Comparison of ENCODE assay signal across 8 cellular contexts in genomic region chr14:77320238-77320935, GRCh38. TPM values are rescaled to one million over a fixed set of nuclear protein-coding genes. Genes with fewer than 3 reads are reported as not detected.
A peak's percentile ranks its signal among the peaks of the same experiment; 100 is the strongest.
DNase-seq lines count a peak whose midpoint lies in the region; ATAC-seq and TF ChIP-seq lines count a peak whose summit lies in the region.

TSS of gene POMT2 (minus strand) at chr14:77320883. CDS start at chr14:77320681, 202 bp downstream.

- ATAC-seq in GM21786 (IDR thresholded peaks at IDR 0.05; ENCODE audit: unreplicated experiment) = peak; percentile 60
- peak; percentile 69 for ATAC-seq in activated T-helper 17 cell treated with anti-CD3 and anti-CD28 coated beads, Interleukin-2, amount 50 U/mL, for 72 hours (replicated peaks)
- peak; percentile 61 to 64 for ATAC-seq in naive thymus-derived CD8-positive, alpha-beta T cell

- H4K20me1 ChIP-seq in Karpas-422 (ENCODE audit: insufficient read depth, low read depth, low read length) (no peaks in the 10 kb centered on the region), fibroblast of lung (ENCODE audit: control insufficient read depth, extremely low read depth, insufficient read depth, low read length) (no peaks in the 10 kb centered on the region)

- peak within 1 kb of the TSS; percentile 93 for H3K9ac ChIP-seq in Karpas-422 (ENCODE audit: low read length)
- H3K9ac ChIP-seq in fibroblast of lung (ENCODE audit: insufficient read depth, low read length) = peak within 1 kb of the TSS; percentile 92

- H3K27ac ChIP-seq in Karpas-422 (ENCODE audit: low read length) (peak within 1 kb of the TSS; percentile 88), fibroblast of lung (ENCODE audit: insufficient read depth, low read length) (peak within 1 kb of the TSS; percentile 95)

- H3K27me3 ChIP-seq in Karpas-422 (ENCODE audit: low read length) = no peaks in the 10 kb centered on the region
- H3K27me3 ChIP-seq in fibroblast of lung (ENCODE audit: control insufficient read depth, insufficient read depth, low read length) = no peaks in the 10 kb centered on the region

- TF ChIP-seq CTCF in fibroblast of lung (conservative IDR thresholded peaks at IDR 0.05 in 1 of 2, IDR thresholded peaks at IDR 0.05 in 1 of 2; ENCODE audit: low read depth in 1 of 2, low read length in 2 of 2) = peak in 1 of 2 donors; percentile 19

- H3K36me3 ChIP-seq in Karpas-422 (ENCODE audit: insufficient read depth, low read length) (no peaks in the 10 kb centered on the region), fibroblast of lung (ENCODE audit: control insufficient read depth, insufficient read depth, low read length) (no peaks in the 10 kb centered on the region)

- H3K4me2 ChIP-seq in Karpas-422 (ENCODE audit: low read depth, low read length, poor library complexity, severe bottlenecking) = peak within 1 kb of the TSS; percentile 86
- peak within 1 kb of the TSS; percentile 88 for H3K4me2 ChIP-seq in fibroblast of lung (ENCODE audit: extremely low read depth, insufficient read depth, low read length)

- DNase-seq in Daoy (ENCODE audit: low read depth) (peak; percentile 98), Karpas-422 (peak; percentile 98), RPMI7951 (ENCODE audit: low read depth) (peak; percentile 88), fibroblast of lung (ENCODE audit: low read depth in 2 of 2) (peak; percentile 82 to 84)
- peak; percentile 86 to 96 (median 92) for DNase-seq in naive thymus-derived CD8-positive, alpha-beta T cell
- peak; percentile 88 for DNase-seq in stimulated activated naive CD4-positive, alpha-beta T cell treated with Interleukin-2 at 50 U/mL for 16 hours (lab: John Stamatoyannopoulos, UW)

- peaks cover 33% of the 10 kb centered on the region for H3K4me1 ChIP-seq in Karpas-422 (ENCODE audit: low read length)
- no peaks in the 10 kb centered on the region for H3K4me1 ChIP-seq in fibroblast of lung (ENCODE audit: control insufficient read depth, extremely low read depth, insufficient read depth, low read length)

- H3K79me2 ChIP-seq in Karpas-422 (ENCODE audit: low read length) (peaks cover 58% of the 10 kb centered on the region), fibroblast of lung (ENCODE audit: control insufficient read depth, insufficient read depth, low read length) (peaks cover 5% of the 10 kb centered on the region)

- peak within 1 kb of the TSS; percentile 97 for H3K27ac Mint-ChIP-seq in activated T-helper 17 cell treated with anti-CD3 and anti-CD28 coated beads, Interleukin-2, amount 50 U/mL, for 72 hours
- peak within 1 kb of the TSS; percentile 97 to 100 (median 99) for H3K27ac Mint-ChIP-seq in naive thymus-derived CD8-positive, alpha-beta T cell

- H3K4me3 ChIP-seq in Karpas-422 (ENCODE audit: low read length) = peak within 1 kb of the TSS; percentile 84
- peak within 1 kb of the TSS; percentile 65 to 99 (median 82) for H3K4me3 ChIP-seq in fibroblast of lung (replicated peaks in 1 of 4; ENCODE audit: control extremely low read depth in 1 of 4, insufficient read depth in 1 of 4, low read depth in 3 of 4, low read length in 4 of 4)

- H3K4me1 Mint-ChIP-seq in activated T-helper 17 cell treated with anti-CD3 and anti-CD28 coated beads, Interleukin-2, amount 50 U/mL, for 72 hours = peaks cover 10% of the 10 kb centered on the region
- H3K4me1 Mint-ChIP-seq in naive thymus-derived CD8-positive, alpha-beta T cell = peaks cover 7 to 23% (median 18%) of the 10 kb centered on the region in 4 donors

- no peaks in the 10 kb centered on the region for H3K9me2 ChIP-seq in Karpas-422 (replicated peaks; ENCODE audit: insufficient read depth, low read length)

- H3K36me3 Mint-ChIP-seq in activated T-helper 17 cell treated with anti-CD3 and anti-CD28 coated beads, Interleukin-2, amount 50 U/mL, for 72 hours (ENCODE audit: low read depth) = no peaks in the 10 kb centered on the region
- H3K36me3 Mint-ChIP-seq in naive thymus-derived CD8-positive, alpha-beta T cell = no peaks in the 10 kb centered on the region

- no peaks in the 10 kb centered on the region for H3K9me3 Mint-ChIP-seq in activated T-helper 17 cell treated with anti-CD3 and anti-CD28 coated beads, Interleukin-2, amount 50 U/mL, for 72 hours
- H3K9me3 Mint-ChIP-seq in naive thymus-derived CD8-positive, alpha-beta T cell = no peaks in the 10 kb centered on the region

- H3K9me3 ChIP-seq in Karpas-422 (ENCODE audit: low read length) = no peaks in the 10 kb centered on the region
- no peaks in the 10 kb centered on the region for H3K9me3 ChIP-seq in fibroblast of lung (ENCODE audit: control insufficient read depth, insufficient read depth, low read depth, low read length)

- H3K27me3 Mint-ChIP-seq in activated T-helper 17 cell treated with anti-CD3 and anti-CD28 coated beads, Interleukin-2, amount 50 U/mL, for 72 hours = no peaks in the 10 kb centered on the region
- no peaks in the 10 kb centered on the region for H3K27me3 Mint-ChIP-seq in naive thymus-derived CD8-positive, alpha-beta T cell

- H3K4me3 Mint-ChIP-seq in activated T-helper 17 cell treated with anti-CD3 and anti-CD28 coated beads, Interleukin-2, amount 50 U/mL, for 72 hours = peak within 1 kb of the TSS; percentile 94
- H3K4me3 Mint-ChIP-seq in naive thymus-derived CD8-positive, alpha-beta T cell = peak within 1 kb of the TSS; percentile 96 to 100 (median 98)

- POLR2A ChIA-PET in naive thymus-derived CD8-positive, alpha-beta T cell (lab: Charles Lee) = interaction anchor here (0.7 to 2.4 kb wide), 11 partner anchors 10 to 508 kb away, joined by 3 to 28 read pairs (median 4); partner anchors contain the start of genes AHSA1, ANGEL1, CIPC and SAMD15

- H2AFZ ChIP-seq in Karpas-422 (ENCODE audit: low read length) = peak within 1 kb of the TSS; percentile 79; the same call in 1 of the 2 replicates
- peak within 1 kb of the TSS; percentile 88 for H2AFZ ChIP-seq in fibroblast of lung (ENCODE audit: low read length)

RNA-seq across cellular contexts. Expression of gene POMT2, which starts in this region (rescaled TPM):
- 11.7 and 23.5 TPM in 2 replicates for total RNA-seq in Daoy (2014; rRNA removed; shearing (Covaris generic))
- 24.0 and 30.4 TPM in 2 replicates for total RNA-seq in Karpas-422 (2014; rRNA removed; shearing (Covaris generic); ENCODE audit: low replicate concordance)
- 9.4 and 10.1 TPM in 2 replicates for total RNA-seq in RPMI7951 (2014; rRNA removed; shearing (Covaris generic))
- 10 to 100 TPM; 10.9 to 26.0 TPM for total RNA-seq in activated T-helper 17 cell treated with anti-CD3 and anti-CD28 coated beads, Interleukin-2, amount 50 U/mL, for 72 hours
- total RNA-seq in fibroblast of lung = 8.5 and 9.6 TPM in 2 replicates
- 11.0 and 12.0 TPM in 2 replicates for polyA plus RNA-seq in fibroblast of lung
- polyA plus RNA-seq in fibroblast of lung (2012) = 10.3 and 11.6 TPM in 2 replicates
- 73.4 and 92.5 TPM in 2 replicates for polyA minus RNA-seq in fibroblast of lung (ENCODE audit: low replicate concordance)
- total RNA-seq in naive thymus-derived CD8-positive, alpha-beta T cell = 10 to 100 TPM; 11.4 to 13.9 TPM
- polyA plus RNA-seq in naive thymus-derived CD8-positive, alpha-beta T cell = under 1 TPM; 0.25 to 0.50 (median 0.40) TPM

Comparison
In these comparisons a context has a peak if more than half of its experiments do, and no peak if none do; other contexts are left out.
1. Peak in every context shown above with its lines: DNase-seq, ATAC-seq, H3K4me3 ChIP-seq and H3K27ac ChIP-seq.